ENCODE assay signal across 8 cellular contexts in genomic region chr17:80008383-80008840, GRCh38. TPM values are rescaled to one million over a fixed set of nuclear protein-coding genes. Genes with fewer than 3 reads are reported as not detected.
DNase-seq lines count a peak whose midpoint lies in the region; ATAC-seq and TF ChIP-seq lines count a peak whose summit lies in the region.

No MANE protein-coding gene starts in this region.

- no peaks in the 10 kb centered on the region for H3K79me2 ChIP-seq in SU-DHL-6 (ENCODE audit: insufficient read depth, low read length)

- peaks cover 28% of the 10 kb centered on the region for H3K27me3 Mint-ChIP-seq in activated naive CD4-positive, alpha-beta T cell treated with anti-CD3 and anti-CD28 coated beads, Interleukin-2, amount 10 ng/mL, durations not matched to agents 7 days and 5 days

- H3K9me2 ChIP-seq in SU-DHL-6 (replicated peaks; ENCODE audit: insufficient read depth, low read length), result no peaks in the 10 kb centered on the region

- no peak overlapping the region for H3K4me2 ChIP-seq in SU-DHL-6 (ENCODE audit: low read depth, low read length, poor library complexity, severe bottlenecking)

- H3K9me3 ChIP-seq in SU-DHL-6 (ENCODE audit: insufficient read depth, low read length), result no peaks in the 10 kb centered on the region
- H3K9me3 ChIP-seq in cardiac muscle cell (ENCODE audit: low read depth), result no peaks in the 10 kb centered on the region

- H3K27ac Mint-ChIP-seq in activated naive CD4-positive, alpha-beta T cell treated with anti-CD3 and anti-CD28 coated beads, Interleukin-2, amount 10 ng/mL, durations not matched to agents 7 days and 5 days, result no peak overlapping the region

- no peaks in the 10 kb centered on the region for H3K36me3 Mint-ChIP-seq in activated naive CD4-positive, alpha-beta T cell treated with anti-CD3 and anti-CD28 coated beads, Interleukin-2, amount 10 ng/mL, durations not matched to agents 7 days and 5 days

- H3K4me3 ChIP-seq in SU-DHL-6 (ENCODE audit: insufficient read depth, low read length, poor library complexity, severe bottlenecking) (no peak overlapping the region), cardiac muscle cell (no peak overlapping the region)

- peaks cover 4% of the 10 kb centered on the region for H3K4me1 Mint-ChIP-seq in activated naive CD4-positive, alpha-beta T cell treated with anti-CD3 and anti-CD28 coated beads, Interleukin-2, amount 10 ng/mL, durations not matched to agents 7 days and 5 days

- DNase-seq in GDM1 (lab: John Stamatoyannopoulos, UW) (peak; percentile 20), NCI-H1092 treated with DMSO at 0.1 percent for 48 hours (lab: John Stamatoyannopoulos, UW) (peak; percentile 92), cardiac muscle cell (ENCODE audit: low read depth in 1 of 2, low spot score in 1 of 2) (peak; percentile 65 to 73), renal cortical epithelial cell (ENCODE audit: low read depth) (peak; percentile 30), cortex of kidney (lab: John Stamatoyannopoulos, UW) (no peak)
- peak; percentile 84 for DNase-seq in activated naive CD4-positive, alpha-beta T cell treated with anti-CD3 and anti-CD28 coated beads, Interleukin-2, amount 10 ng/mL, durations not matched to agents 7 days and 5 days

- CTCF ChIA-PET in activated naive CD4-positive, alpha-beta T cell treated with anti-CD3 and anti-CD28 coated beads, Interleukin-2, amount 10 ng/mL, durations not matched to agents 7 days and 5 days (lab: Charles Lee), result interaction anchor here (0.7 to 3.3 kb wide), 19 partner anchors 8 to 263 kb away, joined by 3 to 21 read pairs (median 4); partner anchors contain the start of gene GAA

- H3K27ac ChIP-seq in SU-DHL-6 (ENCODE audit: low read depth, low read length), result no peak overlapping the region
- no peak overlapping the region for H3K27ac ChIP-seq in cardiac muscle cell

- no peaks in the 10 kb centered on the region for H3F3A ChIP-seq in SU-DHL-6 (ENCODE audit: insufficient read depth)

- no peak overlapping the region for H2AFZ ChIP-seq in SU-DHL-6 (ENCODE audit: low read depth, low read length, severe bottlenecking)

- H4K20me1 ChIP-seq in SU-DHL-6 (ENCODE audit: low read depth, low read length), result no peaks in the 10 kb centered on the region

- peak; percentile 78 for TF ChIP-seq CTCF in SU-DHL-6 (IDR thresholded peaks at IDR 0.05; ENCODE audit: insufficient read depth, low read length, poor library complexity, severe bottlenecking)
- peak; percentile 96 for TF ChIP-seq CTCF in cardiac muscle cell (IDR thresholded peaks at IDR 0.05; ENCODE audit: low read depth, low read length)

- no peak overlapping the region for H3K4me3 Mint-ChIP-seq in activated naive CD4-positive, alpha-beta T cell treated with anti-CD3 and anti-CD28 coated beads, Interleukin-2, amount 10 ng/mL, durations not matched to agents 7 days and 5 days

- ATAC-seq in HG03045 (IDR thresholded peaks at IDR 0.05; ENCODE audit: unreplicated experiment), result no peak

- no peaks in the 10 kb centered on the region for H3K4me1 ChIP-seq in cardiac muscle cell (ENCODE audit: low read depth)

- H3K9ac ChIP-seq in SU-DHL-6 (ENCODE audit: low read length), result no peak overlapping the region

- no peaks in the 10 kb centered on the region for H3K27me3 ChIP-seq in SU-DHL-6 (ENCODE audit: low read length)
- no peaks in the 10 kb centered on the region for H3K27me3 ChIP-seq in cardiac muscle cell

- H3K9me3 Mint-ChIP-seq in activated naive CD4-positive, alpha-beta T cell treated with anti-CD3 and anti-CD28 coated beads, Interleukin-2, amount 10 ng/mL, durations not matched to agents 7 days and 5 days, result no peaks in the 10 kb centered on the region

- no peaks in the 10 kb centered on the region for H3K36me3 ChIP-seq in SU-DHL-6 (ENCODE audit: low read length)
- peaks cover 5% of the 10 kb centered on the region for H3K36me3 ChIP-seq in cardiac muscle cell

RNA-seq across cellular contexts. Expression of gene TBC1D16, which starts 27.3 kb away (rescaled TPM):
- total RNA-seq in cardiac muscle cell (30.3 and 37.5 TPM in 2 replicates), renal cortical epithelial cell (30.4 and 257 TPM in 2 replicates)
- 13.0 and 22.1 TPM in 2 replicates for polyA plus RNA-seq in cardiac muscle cell

RNA-seq across cellular contexts. Expression of gene CCDC40, which starts 28.0 kb away (rescaled TPM):
- total RNA-seq in cardiac muscle cell, result 8.0 and 11.3 TPM in 2 replicates
- 12.2 and 16.0 TPM in 2 replicates for polyA plus RNA-seq in cardiac muscle cell
- total RNA-seq in renal cortical epithelial cell, result 1.4 and 23.4 TPM in 2 replicates
